Comparison of ENCODE assay signal across 1 cellular context in the genomic region with DNA sequence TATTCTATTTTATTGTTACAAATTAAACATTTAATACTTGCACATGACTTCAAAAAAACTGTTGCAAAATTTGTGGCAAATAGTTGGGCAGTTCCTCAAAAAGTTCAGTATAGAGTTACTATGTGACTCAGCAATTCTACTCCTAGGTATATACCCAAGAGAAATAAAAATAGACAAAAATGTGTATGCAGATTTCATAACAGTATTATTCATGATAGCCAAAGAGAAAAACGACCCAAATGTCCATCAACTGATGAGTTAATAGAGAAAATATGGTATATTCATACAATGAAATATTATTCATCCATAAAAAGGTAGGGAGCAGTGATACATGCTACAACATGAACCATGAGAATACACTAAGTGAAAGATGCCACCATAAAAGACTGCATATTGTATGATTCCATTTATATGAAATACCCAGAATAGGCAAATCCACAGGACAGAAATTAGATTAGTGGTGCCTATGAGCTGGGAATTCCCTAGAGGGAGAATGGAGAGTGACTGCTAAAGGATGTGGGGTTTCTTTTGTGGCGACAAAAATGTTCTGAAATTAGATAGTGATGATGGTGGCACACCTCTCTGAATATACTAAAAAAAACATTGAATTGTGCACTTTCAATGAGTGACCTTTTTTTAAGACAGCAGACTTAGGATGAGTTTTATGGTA.
A peak's percentile ranks its signal among the peaks of the same experiment; 100 is the strongest.
TF ChIP-seq lines count a peak whose summit lies in the region.

No MANE protein-coding gene starts in this region.

TF ChIP-seq in A549, 52 proteins besides CTCF, POLR2A, EP300 and RAD21 (continued from another document):
- TF ChIP-seq, protein P1, sequence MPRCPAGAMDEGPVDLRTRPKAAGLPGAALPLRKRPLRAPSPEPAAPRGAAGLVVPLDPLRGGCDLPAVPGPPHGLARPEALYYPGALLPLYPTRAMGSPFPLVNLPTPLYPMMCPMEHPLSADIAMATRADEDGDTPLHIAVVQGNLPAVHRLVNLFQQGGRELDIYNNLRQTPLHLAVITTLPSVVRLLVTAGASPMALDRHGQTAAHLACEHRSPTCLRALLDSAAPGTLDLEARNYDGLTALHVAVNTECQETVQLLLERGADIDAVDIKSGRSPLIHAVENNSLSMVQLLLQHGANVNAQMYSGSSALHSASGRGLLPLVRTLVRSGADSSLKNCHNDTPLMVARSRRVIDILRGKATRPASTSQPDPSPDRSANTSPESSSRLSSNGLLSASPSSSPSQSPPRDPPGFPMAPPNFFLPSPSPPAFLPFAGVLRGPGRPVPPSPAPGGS (IDR thresholded peaks at IDR 0.05), result no peak
- TF ChIP-seq MAFK (IDR thresholded peaks at IDR 0.05; ENCODE audit: partially characterized antibody) (peak; percentile 90), PBX3 (IDR thresholded peaks at IDR 0.05) (no peak), ESRRA (IDR thresholded peaks at IDR 0.05; ENCODE audit: borderline replicate concordance, low read length) (no peak)
TF ChIP-seq in A549: peak in this region for 3.
